8 cellular contexts compared by ENCODE assay signal in the genomic region with DNA sequence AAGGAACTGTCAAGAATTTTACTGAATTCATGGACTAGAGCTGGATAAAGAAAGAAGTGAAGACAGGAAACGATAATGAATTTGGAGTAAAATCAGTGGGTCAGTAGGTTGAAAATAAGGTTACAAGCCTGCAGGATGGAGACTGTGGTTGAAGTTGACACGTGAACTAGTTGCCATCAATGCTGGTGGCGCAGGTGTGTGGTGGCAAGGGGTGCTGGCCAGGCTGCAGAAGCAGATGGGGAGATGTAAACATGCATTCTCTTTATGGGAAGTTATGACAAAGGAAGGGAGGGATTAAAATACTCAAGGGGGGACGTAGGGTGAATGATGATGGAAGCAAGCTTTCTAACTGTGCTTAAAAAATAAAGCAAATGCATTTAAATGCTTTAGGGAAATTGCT.
"Had no signal": no experiment of that assay in that cellular context is flagged by ENCODE, and none has a peak within 500 bp of the region (broad histone marks: within the 10 kb centered on the region; RNA-seq: fewer than 3 reads in every experiment).

No MANE protein-coding gene starts in this region.

- H2AFZ ChIP-seq: GM23248 had no signal

- H3K36me3 ChIP-seq: HAP-1 had no signal

- H3K9me3 Mint-ChIP-seq: H9, HFFc6 had no signal

- H3K4me1 ChIP-seq: HAP-1 had no signal

- H3K27ac Mint-ChIP-seq: H9, HFFc6 had no signal

- DNase-seq: GM23248, GOT3, H7, H9, HCEC 1CT, HFFc6 had no signal

- ATAC-seq: HCT116 had no signal

- H3K4me3 Mint-ChIP-seq: H9, HFFc6 had no signal

- H3K9me3 ChIP-seq: HAP-1 had no signal

- H3K27ac ChIP-seq: GM23248 had no signal

- H3K4me3 ChIP-seq: GM23248, HAP-1 had no signal
